Comparison of ENCODE assay signal across 19 cellular contexts in genomic region chr5:58117491-58117890, GRCh38.
"Had no signal": no experiment of that assay in that cellular context is flagged by ENCODE, and none has a peak within 500 bp of the region (broad histone marks: within the 10 kb centered on the region; RNA-seq: fewer than 3 reads in every experiment).

No MANE protein-coding gene starts in this region.

- H3K36me3 Mint-ChIP-seq: activated CD4-positive, alpha-beta memory T cell treated with anti-CD3 and anti-CD28 coated beads for 36 hours; brain; memory B cell; naive thymus-derived CD4-positive, alpha-beta T cell; stimulated activated memory B cell treated with anti-CD40 and anti-IgM and Interleukin-4, amounts not matched to agents 10 μg/mL and 1 μg/mL and 100 μg/mL, for 72 hours had no signal

- H3K27ac Mint-ChIP-seq: activated CD4-positive, alpha-beta memory T cell treated with anti-CD3 and anti-CD28 coated beads for 36 hours; activated CD4-positive, alpha-beta T cell treated with anti-CD3 and anti-CD28 coated beads for 36 hours; activated naive CD4-positive, alpha-beta T cell treated with anti-CD3 and anti-CD28 coated beads for 36 hours; activated naive CD8-positive, alpha-beta T cell treated with anti-CD3 and anti-CD28 coated beads, Interleukin-2, amount 50 U/mL, for 24 hours; activated T-helper 2 cell treated with anti-CD3 and anti-CD28 coated beads, Interferon-gamma antibody, Interleukin-2, Interleukin-4, amounts not matched to agents 10 μg/mL and 5 μg/mL and 100 μg/mL, durations not matched to agents 14 hours and 24 hours and 36 hours; memory B cell; naive thymus-derived CD4-positive, alpha-beta T cell; stimulated activated memory B cell treated with anti-CD40 and anti-IgM and Interleukin-4, amounts not matched to agents 10 μg/mL and 1 μg/mL and 100 μg/mL, for 72 hours had no signal

- H3K4me3 Mint-ChIP-seq: activated CD4-positive, alpha-beta memory T cell treated with anti-CD3 and anti-CD28 coated beads for 36 hours; activated CD4-positive, alpha-beta T cell treated with anti-CD3 and anti-CD28 coated beads for 36 hours; activated naive CD4-positive, alpha-beta T cell treated with anti-CD3 and anti-CD28 coated beads for 36 hours; activated naive CD8-positive, alpha-beta T cell treated with anti-CD3 and anti-CD28 coated beads, Interleukin-2, amount 50 U/mL, for 24 hours; brain; memory B cell; naive thymus-derived CD4-positive, alpha-beta T cell; stimulated activated memory B cell treated with anti-CD40 and anti-IgM and Interleukin-4, amounts not matched to agents 10 μg/mL and 1 μg/mL and 100 μg/mL, for 72 hours had no signal

- H3K4me1 Mint-ChIP-seq: activated CD4-positive, alpha-beta T cell treated with anti-CD3 and anti-CD28 coated beads for 36 hours; activated naive CD8-positive, alpha-beta T cell treated with anti-CD3 and anti-CD28 coated beads, Interleukin-2, amount 50 U/mL, for 24 hours; memory B cell; naive thymus-derived CD4-positive, alpha-beta T cell; stimulated activated memory B cell treated with anti-CD40 and anti-IgM and Interleukin-4, amounts not matched to agents 10 μg/mL and 1 μg/mL and 100 μg/mL, for 72 hours had no signal

- ATAC-seq: activated CD4-positive, alpha-beta T cell treated with anti-CD3 and anti-CD28 coated beads for 36 hours; activated naive CD8-positive, alpha-beta T cell treated with anti-CD3 and anti-CD28 coated beads, Interleukin-2, amount 50 U/mL, for 24 hours; foreskin keratinocyte; naive thymus-derived CD4-positive, alpha-beta T cell; stimulated activated memory B cell treated with anti-CD40 and anti-IgM and Interleukin-4, amounts not matched to agents 10 μg/mL and 1 μg/mL and 100 μg/mL, for 72 hours had no signal

- H3K9me3 Mint-ChIP-seq: activated CD4-positive, alpha-beta memory T cell treated with anti-CD3 and anti-CD28 coated beads for 36 hours; activated naive CD4-positive, alpha-beta T cell treated with anti-CD3 and anti-CD28 coated beads for 36 hours; activated naive CD8-positive, alpha-beta T cell treated with anti-CD3 and anti-CD28 coated beads, Interleukin-2, amount 50 U/mL, for 24 hours; activated T-helper 2 cell treated with anti-CD3 and anti-CD28 coated beads, Interferon-gamma antibody, Interleukin-2, Interleukin-4, amounts not matched to agents 10 μg/mL and 5 μg/mL and 100 μg/mL, durations not matched to agents 14 hours and 24 hours and 36 hours; brain; memory B cell; naive thymus-derived CD4-positive, alpha-beta T cell; stimulated activated memory B cell treated with anti-CD40 and anti-IgM and Interleukin-4, amounts not matched to agents 10 μg/mL and 1 μg/mL and 100 μg/mL, for 72 hours had no signal

- DNase-seq: activated CD4-positive, alpha-beta memory T cell treated with anti-CD3 and anti-CD28 coated beads for 36 hours; activated CD4-positive, alpha-beta T cell treated with anti-CD3 and anti-CD28 coated beads for 36 hours; activated naive CD4-positive, alpha-beta T cell treated with anti-CD3 and anti-CD28 coated beads for 36 hours; activated naive CD8-positive, alpha-beta T cell treated with anti-CD3 and anti-CD28 coated beads, Interleukin-2, amount 50 U/mL, for 24 hours; activated T-cell treated with anti-CD3 and anti-CD28 coated beads, Interleukin-2, amount 50 U/mL, for 1 hour; anterior cingulate cortex; central memory CD4-positive, alpha-beta T cell; dorsolateral prefrontal cortex; foreskin keratinocyte; naive thymus-derived CD4-positive, alpha-beta T cell; pancreas; sigmoid colon; stimulated activated CD4-positive, alpha-beta T cell treated with anti-CD3 and anti-CD28 coated beads, Interleukin-4, amount 100 ng/mL, for 4 hours; T-helper 2 cell; upper lobe of left lung had no signal
